14 cellular contexts compared by ENCODE assay signal in genomic region chr22:41256898-41257260, GRCh38. TPM values are rescaled to one million over a fixed set of nuclear protein-coding genes. Genes with fewer than 3 reads are reported as not detected.
DNase-seq lines count a peak whose midpoint lies in the region; ATAC-seq, FAIRE-seq and TF ChIP-seq lines count a peak whose summit lies in the region.
"Had no signal": no experiment of that assay in that cellular context is flagged by ENCODE, and none has a peak within 500 bp of the region (broad histone marks: within the 10 kb centered on the region; RNA-seq: fewer than 3 reads in every experiment).

No MANE protein-coding gene starts in this region.

- FAIRE-seq in HTR-8/SVneo (lab: Jason Lieb, UNC): no peak

- POLR2A ChIA-PET in activated CD8-positive, alpha-beta T cell treated with anti-CD3 and anti-CD28 coated beads for 36 hours (lab: Charles Lee): interaction anchor here (1.0 to 1.8 kb wide), 4 partner anchors 13 to 84 kb away, joined by 3 to 6 read pairs (median 3); partner anchors contain the start of gene CHADL

- H3K4me3 Mint-ChIP-seq in CD14-positive monocyte: no peak overlapping the region
- no peak overlapping the region for H3K4me3 Mint-ChIP-seq in activated CD8-positive, alpha-beta T cell treated with anti-CD3 and anti-CD28 coated beads for 36 hours
- H3K4me3 Mint-ChIP-seq: activated CD4-positive, alpha-beta T cell treated with anti-CD3 and anti-CD28 coated beads for 36 hours; CD8-positive, alpha-beta T cell had no signal

- H3K36me3 Mint-ChIP-seq in CD14-positive monocyte: peaks cover 80 to 98% of the 10 kb centered on the region in 2 donors
- peaks cover 42% of the 10 kb centered on the region for H3K36me3 Mint-ChIP-seq in activated CD8-positive, alpha-beta T cell treated with anti-CD3 and anti-CD28 coated beads for 36 hours (ENCODE audit: low read depth)

- CTCF ChIA-PET in activated CD8-positive, alpha-beta T cell treated with anti-CD3 and anti-CD28 coated beads for 36 hours (lab: Charles Lee): interaction anchor here (1.4 kb wide), 1 partner anchor 19 kb away, joined by 3 read pairs; no protein-coding TSS in a partner anchor

- H3K27me3 Mint-ChIP-seq in CD14-positive monocyte (ENCODE audit: low read depth in 3 of 3): peaks cover 0 to 2% (median 0%) of the 10 kb centered on the region in 3 donors
- no peaks in the 10 kb centered on the region for H3K27me3 Mint-ChIP-seq in activated CD8-positive, alpha-beta T cell treated with anti-CD3 and anti-CD28 coated beads for 36 hours
- H3K27me3 Mint-ChIP-seq: activated CD4-positive, alpha-beta T cell treated with anti-CD3 and anti-CD28 coated beads for 36 hours had no signal

- TF ChIP-seq CTCF in CD14-positive monocyte (IDR thresholded peaks at IDR 0.05): no peak
- TF ChIP-seq CTCF in activated CD8-positive, alpha-beta T cell treated with anti-CD3 and anti-CD28 coated beads for 36 hours (IDR thresholded peaks at IDR 0.05): no peak

- intact Hi-C loops in CD14-positive monocyte (cut with micrococcal nuclease): no loop called here
- intact Hi-C loops in sciatic nerve (cut with DNase I): no loop called here
- intact Hi-C loops in activated CD8-positive, alpha-beta T cell treated with anti-CD3 and anti-CD28 coated beads for 36 hours (cut with micrococcal nuclease): no loop called here

- no peak for DNase-seq in CD14-positive monocyte (ENCODE audit: low spot score)
- peak; percentile 18 for DNase-seq in HTR-8/SVneo (ENCODE audit: insufficient read length, low spot score)
- DNase-seq in brain pericyte (ENCODE audit: low read depth, low spot score): peak; percentile 61
- DNase-seq in lung microvascular endothelial cell (ENCODE audit: low read depth in 2 of 2): peak; percentile 59 to 81
- DNase-seq in sciatic nerve (ENCODE audit: low spot score): no peak
- no peak for DNase-seq in OCI-M2 (lab: John Stamatoyannopoulos, UW; ENCODE audit: unreplicated experiment)
- DNase-seq in activated CD8-positive, alpha-beta T cell treated with anti-CD3 and anti-CD28 coated beads for 36 hours: no peak
- DNase-seq: activated CD4-positive, alpha-beta T cell treated with anti-CD3 and anti-CD28 coated beads for 36 hours; activated gamma-delta T cell treated with Interleukin-2 at 50 U/mL for 16 hours; CD8-positive, alpha-beta T cell; hippocampal formation; NCI-H524 treated with DMSO at 0.1 percent for 48 hours; upper lobe of right lung had no signal

- peaks cover 2% of the 10 kb centered on the region for H3K4me1 Mint-ChIP-seq in CD14-positive monocyte
- H3K4me1 Mint-ChIP-seq in activated CD8-positive, alpha-beta T cell treated with anti-CD3 and anti-CD28 coated beads for 36 hours (ENCODE audit: low read depth): no peaks in the 10 kb centered on the region
- H3K4me1 Mint-ChIP-seq: activated CD4-positive, alpha-beta T cell treated with anti-CD3 and anti-CD28 coated beads for 36 hours had no signal

- H3K9me3 Mint-ChIP-seq in CD14-positive monocyte: no peaks in the 10 kb centered on the region
- H3K9me3 Mint-ChIP-seq in activated CD8-positive, alpha-beta T cell treated with anti-CD3 and anti-CD28 coated beads for 36 hours: no peaks in the 10 kb centered on the region
- H3K9me3 Mint-ChIP-seq: CD8-positive, alpha-beta T cell had no signal

- peak overlapping the region in 5 of 7 donors; percentile 4 to 70 (median 21) for H3K27ac Mint-ChIP-seq in CD14-positive monocyte
- H3K27ac Mint-ChIP-seq in activated CD8-positive, alpha-beta T cell treated with anti-CD3 and anti-CD28 coated beads for 36 hours: no peak overlapping the region
- H3K27ac Mint-ChIP-seq: activated CD4-positive, alpha-beta T cell treated with anti-CD3 and anti-CD28 coated beads for 36 hours; CD8-positive, alpha-beta T cell had no signal

- ATAC-seq in sciatic nerve (no peak), GM18873 (IDR thresholded peaks at IDR 0.05; ENCODE audit: low FRiP score, unreplicated experiment) (no peak)
- no peak for ATAC-seq in activated CD8-positive, alpha-beta T cell treated with anti-CD3 and anti-CD28 coated beads for 36 hours
- ATAC-seq: activated CD4-positive, alpha-beta T cell treated with anti-CD3 and anti-CD28 coated beads for 36 hours; CD8-positive, alpha-beta T cell; upper lobe of right lung had no signal

RNA-seq across cellular contexts. Expression of gene CHADL, which starts 16.1 kb away (rescaled TPM):
- under 1 TPM; 0.27 to 0.35 TPM for polyA plus RNA-seq in CD14-positive monocyte
- total RNA-seq in lung microvascular endothelial cell (0.44 and 0.60 TPM in 2 replicates), sciatic nerve (13.1 TPM)
- under 1 TPM in 1 of 2 experiments, not detected in 1; 0.23 TPM for total RNA-seq in activated CD8-positive, alpha-beta T cell treated with anti-CD3 and anti-CD28 coated beads for 36 hours

RNA-seq across cellular contexts. Expression of gene RANGAP1, which starts 29.1 kb away (rescaled TPM):
- 1 to 10 TPM; 8.3 to 8.5 TPM for polyA plus RNA-seq in CD14-positive monocyte
- total RNA-seq in lung microvascular endothelial cell (58.2 and 73.0 TPM in 2 replicates), sciatic nerve (45.5 TPM)
- total RNA-seq in activated CD8-positive, alpha-beta T cell treated with anti-CD3 and anti-CD28 coated beads for 36 hours: 100 to 1,000 TPM; 150 to 151 TPM

RNA-seq across cellular contexts. Expression of gene ZC3H7B, which starts 44.4 kb away (rescaled TPM):
- polyA plus RNA-seq in CD14-positive monocyte: under 1 TPM; 0.31 to 0.49 TPM
- 34.9 and 53.6 TPM in 2 replicates for total RNA-seq in lung microvascular endothelial cell
- total RNA-seq in sciatic nerve: 72.6 TPM
- 10 to 100 TPM; 46.1 to 47.9 TPM for total RNA-seq in activated CD8-positive, alpha-beta T cell treated with anti-CD3 and anti-CD28 coated beads for 36 hours

RNA-seq across cellular contexts. Expression of gene L3MBTL2, which starts 51.8 kb away (rescaled TPM):
- polyA plus RNA-seq in CD14-positive monocyte: 10 to 100 TPM; 13.6 to 14.0 TPM
- total RNA-seq in lung microvascular endothelial cell (17.0 and 21.6 TPM in 2 replicates), sciatic nerve (18.1 TPM)
- 10 to 100 TPM; 25.6 to 28.3 TPM for total RNA-seq in activated CD8-positive, alpha-beta T cell treated with anti-CD3 and anti-CD28 coated beads for 36 hours

Comparison
In these comparisons a context has a peak if more than half of its experiments do, and no peak if none do; other contexts are left out.
1. DNase-seq: peak in HTR-8/SVneo (single experiment), brain pericyte (single experiment) and lung microvascular endothelial cell (2 of 2); none in CD14-positive monocyte (single experiment), sciatic nerve (single experiment), OCI-M2 (single experiment) and activated CD8-positive, alpha-beta T cell treated with anti-CD3 and anti-CD28 coated beads for 36 hours (single experiment).